ENCODE assay signal across 13 cellular contexts in genomic region chr11:11584446-11584810, GRCh38. TPM values are rescaled to one million over a fixed set of nuclear protein-coding genes. Genes with fewer than 3 reads are reported as not detected.
DNase-seq lines count a peak whose midpoint lies in the region; ATAC-seq and TF ChIP-seq lines count a peak whose summit lies in the region.
"Had no signal": no experiment of that assay in that cellular context is flagged by ENCODE, and none has a peak within 500 bp of the region (broad histone marks: within the 10 kb centered on the region; RNA-seq: fewer than 3 reads in every experiment).

No MANE protein-coding gene starts in this region.

- 48% methylated on average over 7 of the region's 7 CpGs for WGBS in hepatocyte (ENCODE audit: low lambda C conversion rate, missing lambda C conversion rate)
- WGBS in body of pancreas, 2 donors: 74 to 79% methylated on average over 7 of the region's 7 CpGs

- no peak overlapping the region for H2AFZ ChIP-seq in hepatocyte

- POLR2A ChIA-PET in A673 (lab: Charles Lee; ENCODE audit: low non-redundant PET): no interaction called here

- no peak for TF ChIP-seq CTCF in A673 (conservative IDR thresholded peaks at IDR 0.05; ENCODE audit: low read depth, low read length)
- no peak for TF ChIP-seq CTCF in hepatocyte (IDR thresholded peaks at IDR 0.05; ENCODE audit: poor library complexity)
- no peak for TF ChIP-seq CTCF in vagina (IDR thresholded peaks at IDR 0.05)
- TF ChIP-seq CTCF in body of pancreas (IDR thresholded peaks at IDR 0.05): no peak

- peak overlapping the region; percentile 17 for H3K4me2 ChIP-seq in hepatocyte
- H3K4me2 ChIP-seq: BLaER1 had no signal

- H3K9me3 ChIP-seq in A673 (ENCODE audit: low read depth, low read length, poor library complexity, severe bottlenecking) (no peaks in the 10 kb centered on the region), hepatocyte (ENCODE audit: low read depth) (no peaks in the 10 kb centered on the region), vagina (no peaks in the 10 kb centered on the region), body of pancreas (no peaks in the 10 kb centered on the region)
- H3K9me3 ChIP-seq: BLaER1, spleen had no signal

- TF ChIP-seq POLR2A in vagina (IDR thresholded peaks at IDR 0.05) (no peak), body of pancreas (IDR thresholded peaks at IDR 0.05) (no peak)

- H3K36me3 ChIP-seq in A673 (ENCODE audit: insufficient read depth, low read length, poor library complexity, severe bottlenecking): no peaks in the 10 kb centered on the region
- H3K36me3 ChIP-seq in hepatocyte (replicated peaks; ENCODE audit: insufficient read depth, low read depth): no peaks in the 10 kb centered on the region
- H3K36me3 ChIP-seq in vagina: no peaks in the 10 kb centered on the region
- H3K36me3 ChIP-seq in body of pancreas (replicated peaks in 1 of 2; ENCODE audit: insufficient read depth in 1 of 2, low read depth in 2 of 2): no peaks in the 10 kb centered on the region
- H3K36me3 ChIP-seq: BLaER1, spleen had no signal

- intact Hi-C loops in A673 (cut with micrococcal nuclease; ENCODE audit: unreplicated experiment) (no loop called here), vagina (cut with DNase I) (no loop called here), body of pancreas (cut with DNase I) (no loop called here)

- CTCF ChIA-PET in A673 (lab: Charles Lee): no interaction called here

- H3K4me3 ChIP-seq in A673 (ENCODE audit: low read depth, low read length, poor library complexity, severe bottlenecking): no peak overlapping the region
- no peak overlapping the region for H3K4me3 ChIP-seq in hepatocyte
- no peak overlapping the region for H3K4me3 ChIP-seq in vagina
- no peak overlapping the region for H3K4me3 ChIP-seq in body of pancreas
- H3K4me3 ChIP-seq: BLaER1, spleen had no signal

- no peaks in the 10 kb centered on the region for H3K4me1 ChIP-seq in A673 (ENCODE audit: insufficient read depth, low read length, poor library complexity, severe bottlenecking)
- H3K4me1 ChIP-seq in hepatocyte (ENCODE audit: insufficient read depth): peaks cover 5% of the 10 kb centered on the region
- H3K4me1 ChIP-seq in vagina: peaks cover 25% of the 10 kb centered on the region
- peaks cover 11% of the 10 kb centered on the region for H3K4me1 ChIP-seq in body of pancreas
- H3K4me1 ChIP-seq: spleen had no signal

- no peaks in the 10 kb centered on the region for H3K9me2 ChIP-seq in hepatocyte (replicated peaks; ENCODE audit: insufficient read depth)

- H3K27me3 ChIP-seq in A673 (replicated peaks; ENCODE audit: insufficient read depth, low read depth, low read length, poor library complexity) (no peaks in the 10 kb centered on the region), hepatocyte (no peaks in the 10 kb centered on the region), vagina (no peaks in the 10 kb centered on the region), body of pancreas (no peaks in the 10 kb centered on the region)
- H3K27me3 ChIP-seq: BLaER1 had no signal

- H3K27ac ChIP-seq in A673 (ENCODE audit: low read depth, low read length, poor library complexity, severe bottlenecking) (no peak overlapping the region), hepatocyte (peak overlapping the region; percentile 23), vagina (no peak overlapping the region), body of pancreas (no peak overlapping the region)
- H3K27ac ChIP-seq: BLaER1, spleen had no signal

- ATAC-seq in GM18519 (IDR thresholded peaks at IDR 0.05; ENCODE audit: low FRiP score, unreplicated experiment) (no peak), body of pancreas (no peak)
- ATAC-seq: stimulated activated memory B cell treated with anti-CD40 and anti-IgM and Interleukin-4, amounts not matched to agents 10 μg/mL and 1 μg/mL and 100 μg/mL, for 72 hours; WTC11 had no signal

- H4K20me1 ChIP-seq in hepatocyte (ENCODE audit: insufficient read depth, poor library complexity, severe bottlenecking): no peaks in the 10 kb centered on the region
- H4K20me1 ChIP-seq: BLaER1 had no signal

- peak; percentile 17 for DNase-seq in A673 (ENCODE audit: low spot score)
- peak; percentile 73 for DNase-seq in HCEC 1CT
- peak; percentile 14 for DNase-seq in amniotic stem cell (lab: John Stamatoyannopoulos, UW)
- peak; percentile 72 for DNase-seq in hepatocyte (ENCODE audit: low spot score)
- no peak for DNase-seq in vagina (ENCODE audit: extremely low spot score in 2 of 2)
- no peak for DNase-seq in hepatic stellate cell (ENCODE audit: low spot score)
- no peak for DNase-seq in body of pancreas
- DNase-seq: activated effector memory CD4-positive, alpha-beta T cell treated with Interleukin-2 at 50 U/mL for 16 hours; spleen had no signal

- no TSS peak for BruUV-seq in A673 (replicated peaks; lab: Mats Ljungman, UMichigan)

- H3K79me2 ChIP-seq in hepatocyte: no peaks in the 10 kb centered on the region

RNA-seq across cellular contexts. Expression of gene GALNT18, which starts 37.4 kb away (rescaled TPM):
- total RNA-seq in A673 (2021): 0.37 and 0.44 TPM in 2 replicates
- total RNA-seq in hepatocyte: 7.3 and 11.6 TPM in 2 replicates
- 22.4 and 26.1 TPM in 2 replicates for polyA plus RNA-seq in hepatocyte
- 22.1 TPM for total RNA-seq in vagina
- total RNA-seq in body of pancreas: 1 to 10 TPM; 5.3 to 7.3 TPM

Comparison
In these comparisons a context has a peak if more than half of its experiments do, and no peak if none do; other contexts are left out.
1. DNase-seq: peak in A673 (single experiment), HCEC 1CT (single experiment), amniotic stem cell (single experiment) and hepatocyte (single experiment); none in vagina (0 of 2), hepatic stellate cell (single experiment) and body of pancreas (0 of 4).